ENCODE assay signal across 19 cellular contexts in the genomic region with DNA sequence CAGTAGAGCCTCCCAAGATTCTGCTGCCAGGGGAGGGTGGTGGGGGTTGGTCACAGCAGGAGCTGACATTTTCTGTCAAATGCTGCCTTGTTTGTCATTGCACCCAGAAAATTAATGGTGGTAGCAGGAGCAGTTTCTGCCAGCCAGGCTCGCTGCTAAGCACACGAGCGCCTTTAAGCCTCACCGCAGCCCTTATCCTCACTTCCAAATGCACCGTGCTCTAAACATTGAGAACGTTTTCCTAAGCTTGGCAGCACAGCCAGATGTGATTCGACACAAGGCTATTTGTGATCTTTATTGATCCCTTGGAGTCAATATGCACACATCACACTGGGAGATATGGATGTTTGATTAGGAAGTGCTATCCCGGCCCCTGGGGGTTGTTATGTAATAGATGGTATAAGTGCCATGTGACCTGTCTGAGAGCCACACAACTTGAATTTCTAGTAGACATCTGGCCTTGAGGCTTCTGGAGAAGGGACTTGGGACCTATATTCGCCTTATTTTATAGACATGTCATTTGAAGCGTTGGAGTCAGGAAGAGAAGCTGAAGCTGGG. TPM values are rescaled to one million over a fixed set of nuclear protein-coding genes. Genes with fewer than 3 reads are reported as not detected.
DNase-seq lines count a peak whose midpoint lies in the region; TF ChIP-seq lines count a peak whose summit lies in the region.
"Had no signal": no experiment of that assay in that cellular context is flagged by ENCODE, and none has a peak within 500 bp of the region (broad histone marks: within the 10 kb centered on the region; RNA-seq: fewer than 3 reads in every experiment).

No MANE protein-coding gene starts in this region.

- peak overlapping the region; percentile 35 for H3K4me3 Mint-ChIP-seq in glutamatergic neuron (ENCODE audit: unreplicated experiment)
- H3K4me3 Mint-ChIP-seq: activated CD4-positive, alpha-beta T cell treated with anti-CD3 and anti-CD28 coated beads, Interleukin-2, amount 10 ng/mL, durations not matched to agents 7 days and 5 days; H9 had no signal

- peaks cover 34% of the 10 kb centered on the region for H3K4me1 Mint-ChIP-seq in glutamatergic neuron (ENCODE audit: low read depth, unreplicated experiment)

- H3K9me3 ChIP-seq in BLaER1 treated with 17β-estradiol and CSF1 and Interleukin-3, amounts not matched to agents 10 nM and 100 nM (replicated peaks in 1 of 11): no peaks in the 10 kb centered on the region
- H3K9me3 ChIP-seq in MM.1S (replicated peaks; ENCODE audit: insufficient read depth, low read length): no peaks in the 10 kb centered on the region
- H3K9me3 ChIP-seq: ascending aorta, MG63, testis had no signal

- H3K36me3 ChIP-seq in BLaER1 treated with 17β-estradiol and CSF1 and Interleukin-3, amounts not matched to agents 10 nM and 100 nM: no peaks in the 10 kb centered on the region
- no peaks in the 10 kb centered on the region for H3K36me3 ChIP-seq in MM.1S (replicated peaks; ENCODE audit: insufficient read depth, low read length)
- H3K36me3 ChIP-seq: ascending aorta, MG63 had no signal

- H3K27ac ChIP-seq in BLaER1 treated with 17β-estradiol and CSF1 and Interleukin-3, amounts not matched to agents 10 nM and 100 nM: peak overlapping the region in 8 of 11 experiments; percentile 51 to 76 (median 71); a peak in 15 of 22 replicates
- no peak overlapping the region for H3K27ac ChIP-seq in MM.1S (ENCODE audit: low read length)
- H3K27ac ChIP-seq: ascending aorta, testis had no signal

- no peak for TF ChIP-seq CTCF in glutamatergic neuron (IDR thresholded peaks at IDR 0.05; ENCODE audit: partially characterized antibody, unreplicated experiment)
- no peak for TF ChIP-seq CTCF in MM.1S (IDR thresholded peaks at IDR 0.05; ENCODE audit: low read length)

- H3K9me3 Mint-ChIP-seq in glutamatergic neuron (ENCODE audit: unreplicated experiment): peaks cover 8% of the 10 kb centered on the region
- H3K9me3 Mint-ChIP-seq: activated CD4-positive, alpha-beta T cell treated with anti-CD3 and anti-CD28 coated beads, Interleukin-2, amount 10 ng/mL, durations not matched to agents 7 days and 5 days; CD8-positive, alpha-beta memory T cell; H9; T-cell had no signal

- peak overlapping the region in 8 of 11 experiments; percentile 34 to 62 (median 50); a peak in 11 of 22 replicates for H3K9ac ChIP-seq in BLaER1 treated with 17β-estradiol and CSF1 and Interleukin-3, amounts not matched to agents 10 nM and 100 nM
- no peak overlapping the region for H3K9ac ChIP-seq in MM.1S (ENCODE audit: low read length)

- H3K27ac Mint-ChIP-seq in glutamatergic neuron (ENCODE audit: unreplicated experiment): peak overlapping the region; percentile 6
- H3K27ac Mint-ChIP-seq: activated CD4-positive, alpha-beta T cell treated with anti-CD3 and anti-CD28 coated beads, Interleukin-2, amount 10 ng/mL, durations not matched to agents 7 days and 5 days; H9; naive B cell had no signal

- H3F3A ChIP-seq in MM.1S (ENCODE audit: insufficient read depth, low read length): no peaks in the 10 kb centered on the region

- peaks cover 58 to 75% (median 70%) of the 10 kb centered on the region in 10 experiments for H3K4me1 ChIP-seq in BLaER1 treated with 17β-estradiol and CSF1 and Interleukin-3, amounts not matched to agents 10 nM and 100 nM
- no peaks in the 10 kb centered on the region for H3K4me1 ChIP-seq in MM.1S (ENCODE audit: low read length)
- H3K4me1 ChIP-seq: ascending aorta had no signal

- H2AFZ ChIP-seq in MM.1S (ENCODE audit: low read length): no peak overlapping the region

- peak overlapping the region; percentile 78 to 89 (median 83) for H3K4me2 ChIP-seq in BLaER1 treated with 17β-estradiol and CSF1 and Interleukin-3, amounts not matched to agents 10 nM and 100 nM
- H3K4me2 ChIP-seq in MM.1S (ENCODE audit: low read depth, low read length): no peak overlapping the region

- no peaks in the 10 kb centered on the region for H4K20me1 ChIP-seq in BLaER1 treated with 17β-estradiol and CSF1 and Interleukin-3, amounts not matched to agents 10 nM and 100 nM
- H4K20me1 ChIP-seq in MM.1S (ENCODE audit: insufficient read depth, low read length): no peaks in the 10 kb centered on the region

- H3K36me3 Mint-ChIP-seq in glutamatergic neuron (ENCODE audit: unreplicated experiment): no peaks in the 10 kb centered on the region
- H3K36me3 Mint-ChIP-seq: CD8-positive, alpha-beta memory T cell; naive B cell; T-cell had no signal

- DNase-seq in NCI-H69 (lab: John Stamatoyannopoulos, UW): peak; percentile 32
- DNase-seq in glutamatergic neuron: no peak
- peak; percentile 45 for DNase-seq in posterior vena cava (ENCODE audit: low spot score)
- no peak for DNase-seq in MM.1S
- DNase-seq in activated naive CD4-positive, alpha-beta T cell treated with Interleukin-2 at 50 U/mL for 16 hours: no peak
- DNase-seq in SHP77 treated with DMSO at 0.1 percent for 48 hours (lab: John Stamatoyannopoulos, UW): no peak
- no peak for DNase-seq in NOMO-1 treated with dmso at 0.1 percent for 144 hours (lab: John Stamatoyannopoulos, UW; ENCODE audit: unreplicated experiment)
- DNase-seq: activated CD4-positive, alpha-beta T cell treated with anti-CD3 and anti-CD28 coated beads, Interleukin-2, amount 10 ng/mL, durations not matched to agents 7 days and 5 days; activated naive CD4-positive, alpha-beta T cell; CD8-positive, alpha-beta memory T cell; H9; MG63; naive B cell; NCI-H446 had no signal

- no peaks in the 10 kb centered on the region for H3K27me3 ChIP-seq in BLaER1 treated with 17β-estradiol and CSF1 and Interleukin-3, amounts not matched to agents 10 nM and 100 nM
- peaks cover 44% of the 10 kb centered on the region for H3K27me3 ChIP-seq in MM.1S (replicated peaks; ENCODE audit: insufficient read depth, low read length)
- H3K27me3 ChIP-seq: ascending aorta, MG63, testis had no signal

- H3K27me3 Mint-ChIP-seq in glutamatergic neuron (ENCODE audit: unreplicated experiment): peaks cover 5% of the 10 kb centered on the region

- H3K9me2 ChIP-seq in MM.1S (replicated peaks; ENCODE audit: insufficient read depth, low read length): no peaks in the 10 kb centered on the region

- intact Hi-C loops in posterior vena cava (cut with DNase I): no loop called here

- no peak overlapping the region; a peak in 1 of 20 replicates for H3K4me3 ChIP-seq in BLaER1 treated with 17β-estradiol and CSF1 and Interleukin-3, amounts not matched to agents 10 nM and 100 nM
- H3K4me3 ChIP-seq in MM.1S (ENCODE audit: low read length): no peak overlapping the region
- H3K4me3 ChIP-seq: ascending aorta, lung, MG63, testis had no signal

- no peaks in the 10 kb centered on the region for H3K79me2 ChIP-seq in MM.1S (ENCODE audit: low read length)

RNA-seq across cellular contexts. Expression of a gene that starts 31.6 kb away (rescaled TPM):
- 7.0 TPM for total RNA-seq in glutamatergic neuron (ENCODE audit: unreplicated experiment)
- total RNA-seq in posterior vena cava: 1 to 10 TPM in 1 of 2 donors, under 1 TPM in 1; 0.56 to 1.2 TPM

Comparison
In these comparisons a context has a peak if more than half of its experiments do, and no peak if none do; other contexts are left out.
1. DNase-seq: peak in NCI-H69 (single experiment) and posterior vena cava (single experiment); none in glutamatergic neuron (single experiment), MM.1S (single experiment), activated naive CD4-positive, alpha-beta T cell treated with Interleukin-2 at 50 U/mL for 16 hours (single experiment), SHP77 treated with DMSO at 0.1 percent for 48 hours (single experiment) and NOMO-1 treated with dmso at 0.1 percent for 144 hours (single experiment).